In genomic region chr16:67661864-67662652, GRCh38 we compare ENCODE assay signal across 11 cellular contexts. TPM values are rescaled to one million over a fixed set of nuclear protein-coding genes. Genes with fewer than 3 reads are reported as not detected.
DNase-seq lines count a peak whose midpoint lies in the region; ATAC-seq and TF ChIP-seq lines count a peak whose summit lies in the region.
"Had no signal": no experiment of that assay in that cellular context is flagged by ENCODE, and none has a peak within 500 bp of the region (broad histone marks: within the 10 kb centered on the region; RNA-seq: fewer than 3 reads in every experiment).

No MANE protein-coding gene starts in this region.

- H3K4me1 Mint-ChIP-seq in GM23338: peaks cover 18% of the 10 kb centered on the region
- H3K4me1 Mint-ChIP-seq in activated T-helper 2 cell treated with anti-CD3 and anti-CD28 coated beads, Interferon-gamma antibody, Interleukin-2, Interleukin-4, amounts not matched to agents 10 μg/mL and 5 μg/mL and 100 μg/mL, durations not matched to agents 14 hours and 24 hours and 36 hours (ENCODE audit: low read depth): peaks cover 17% of the 10 kb centered on the region
- peaks cover 16% of the 10 kb centered on the region for H3K4me1 Mint-ChIP-seq in mesothelial cell of epicardium

- no peaks in the 10 kb centered on the region; the same call in 1 of the 2 replicates for H3K4me1 ChIP-seq in BE2C
- peaks cover 8% of the 10 kb centered on the region; the same call in 1 of the 2 replicates for H3K4me1 ChIP-seq in GM23338 (ENCODE audit: insufficient read depth)

- no peak for ATAC-seq in GM23338
- no peak for ATAC-seq in GM19328 (IDR thresholded peaks at IDR 0.05; ENCODE audit: unreplicated experiment)

- no peaks in the 10 kb centered on the region for H3K9me3 ChIP-seq in BE2C
- H3K9me3 ChIP-seq: SK-N-SH had no signal

- intact Hi-C loops in activated T-helper 2 cell treated with anti-CD3 and anti-CD28 coated beads, Interferon-gamma antibody, Interleukin-2, Interleukin-4, amounts not matched to agents 10 μg/mL and 5 μg/mL and 100 μg/mL, durations not matched to agents 14 hours and 24 hours and 36 hours (cut with micrococcal nuclease): loop anchor here (2.0 to 5.0 kb wide), 5 partner anchors 17 to 415 kb away; partner anchors contain the start of genes CARMIL2, CENPT, FHOD1 and NUTF2

- peaks cover 27% of the 10 kb centered on the region for H3F3A ChIP-seq in GM23338 (replicated peaks; ENCODE audit: low read depth)

- no peaks in the 10 kb centered on the region; the same call in 2 of the 3 replicates for H3K9me3 Mint-ChIP-seq in GM23338
- no peaks in the 10 kb centered on the region for H3K9me3 Mint-ChIP-seq in activated T-helper 2 cell treated with anti-CD3 and anti-CD28 coated beads, Interferon-gamma antibody, Interleukin-2, Interleukin-4, amounts not matched to agents 10 μg/mL and 5 μg/mL and 100 μg/mL, durations not matched to agents 14 hours and 24 hours and 36 hours
- H3K9me3 Mint-ChIP-seq in mesothelial cell of epicardium: no peaks in the 10 kb centered on the region

- H3K36me3 ChIP-seq in BE2C: no peaks in the 10 kb centered on the region; the same call in 1 of the 2 replicates
- H3K36me3 ChIP-seq in GM23338 (ENCODE audit: insufficient read depth): no peaks in the 10 kb centered on the region

- H3K4me2 ChIP-seq in GM23338: peak overlapping the region; percentile 94

- no peak overlapping the region for H2AFZ ChIP-seq in GM23338

- TF ChIP-seq CTCF in BE2C (IDR thresholded peaks at IDR 0.05; ENCODE audit: low read depth, low read length) (no peak), GM23338 (conservative IDR thresholded peaks at IDR 0.05; ENCODE audit: low read depth in 2 of 2) (no peak), mesothelial cell of epicardium (IDR thresholded peaks at IDR 0.05; ENCODE audit: unreplicated experiment) (no peak)

- H4K20me1 ChIP-seq in GM23338 (replicated peaks; ENCODE audit: insufficient read depth): peaks cover 5% of the 10 kb centered on the region; the same call in 1 of the 2 replicates

- H3K27me3 Mint-ChIP-seq in GM23338 (ENCODE audit: insufficient read depth, low read depth, poor library complexity): peaks cover 28% of the 10 kb centered on the region
- no peaks in the 10 kb centered on the region for H3K27me3 Mint-ChIP-seq in activated T-helper 2 cell treated with anti-CD3 and anti-CD28 coated beads, Interferon-gamma antibody, Interleukin-2, Interleukin-4, amounts not matched to agents 10 μg/mL and 5 μg/mL and 100 μg/mL, durations not matched to agents 14 hours and 24 hours and 36 hours (ENCODE audit: low read depth)
- no peaks in the 10 kb centered on the region for H3K27me3 Mint-ChIP-seq in mesothelial cell of epicardium (ENCODE audit: low read depth)

- peak overlapping the region; percentile 86 for H3K4me3 Mint-ChIP-seq in GM23338
- peak overlapping the region; percentile 89 for H3K4me3 Mint-ChIP-seq in activated T-helper 2 cell treated with anti-CD3 and anti-CD28 coated beads, Interferon-gamma antibody, Interleukin-2, Interleukin-4, amounts not matched to agents 10 μg/mL and 5 μg/mL and 100 μg/mL, durations not matched to agents 14 hours and 24 hours and 36 hours (ENCODE audit: low read depth)
- peak overlapping the region; percentile 79 for H3K4me3 Mint-ChIP-seq in mesothelial cell of epicardium

- H3K36me3 Mint-ChIP-seq in GM23338 (ENCODE audit: low read depth) (peaks cover 3% of the 10 kb centered on the region), mesothelial cell of epicardium (peaks cover 2% of the 10 kb centered on the region)
- peaks cover 22% of the 10 kb centered on the region for H3K36me3 Mint-ChIP-seq in activated T-helper 2 cell treated with anti-CD3 and anti-CD28 coated beads, Interferon-gamma antibody, Interleukin-2, Interleukin-4, amounts not matched to agents 10 μg/mL and 5 μg/mL and 100 μg/mL, durations not matched to agents 14 hours and 24 hours and 36 hours (ENCODE audit: low read depth)

- DNase-seq in BE2C (peak; percentile 17), GM23338 (ENCODE audit: low spot score) (no peak), mesothelial cell of epicardium (ENCODE audit: low spot score in 2 of 2, unreplicated experiment in 2 of 2) (no peak), NCI-H2227 treated with DMSO at 0.1 percent for 48 hours (lab: John Stamatoyannopoulos, UW) (no peak), HCEC 1CT (no peak), NCI-H187 (lab: John Stamatoyannopoulos, UW) (no peak)
- no peak for DNase-seq in activated T-helper 2 cell treated with anti-CD3 and anti-CD28 coated beads, Interferon-gamma antibody, Interleukin-2, Interleukin-4, amounts not matched to agents 10 μg/mL and 5 μg/mL and 100 μg/mL, durations not matched to agents 14 hours and 24 hours and 36 hours (ENCODE audit: low spot score)
- DNase-seq: COR-L47, NCI-H1048 had no signal

- H3K27ac ChIP-seq in GM23338 (ENCODE audit: low read depth): no peak overlapping the region

- H3K27ac Mint-ChIP-seq in GM23338 (no peak overlapping the region), mesothelial cell of epicardium (no peak overlapping the region)
- no peak overlapping the region for H3K27ac Mint-ChIP-seq in activated T-helper 2 cell treated with anti-CD3 and anti-CD28 coated beads, Interferon-gamma antibody, Interleukin-2, Interleukin-4, amounts not matched to agents 10 μg/mL and 5 μg/mL and 100 μg/mL, durations not matched to agents 14 hours and 24 hours and 36 hours

- H3K4me3 ChIP-seq in BE2C (ENCODE audit: low read depth, low read length): no peak overlapping the region
- peak overlapping the region; percentile 99 for H3K4me3 ChIP-seq in GM23338

- H3K9me2 ChIP-seq in GM23338 (ENCODE audit: insufficient read depth): no peaks in the 10 kb centered on the region
- H3K9me2 ChIP-seq: SK-N-SH had no signal

- H3K79me2 ChIP-seq in GM23338 (replicated peaks; ENCODE audit: insufficient read depth): no peaks in the 10 kb centered on the region

- no peaks in the 10 kb centered on the region for H3K27me3 ChIP-seq in BE2C
- peaks cover 7% of the 10 kb centered on the region for H3K27me3 ChIP-seq in GM23338 (ENCODE audit: insufficient read depth)

RNA-seq across cellular contexts. Expression of gene PARD6A, which starts 1.3 kb away (rescaled TPM):
- 83.9 TPM for polyA plus RNA-seq in BE2C (2012; ENCODE audit: insufficient read depth, insufficient read length, low read depth)
- 15.1 and 15.7 TPM in 2 replicates for total RNA-seq in GM23338 (2014; rRNA removed; shearing (Covaris generic))
- polyA plus RNA-seq in GM23338 (2016; fragmentation: Nextera tagmentation; extraction: Ambion mirVana): 9.1 and 11.1 TPM in 2 replicates
- total RNA-seq in activated T-helper 2 cell treated with anti-CD3 and anti-CD28 coated beads, Interferon-gamma antibody, Interleukin-2, Interleukin-4, amounts not matched to agents 10 μg/mL and 5 μg/mL and 100 μg/mL, durations not matched to agents 14 hours and 24 hours and 36 hours: 10.7 and 11.5 TPM in 2 replicates
- total RNA-seq in mesothelial cell of epicardium: 1.9 to 2.2 TPM (median 1.9 TPM) in 3 replicates

RNA-seq across cellular contexts. Expression of gene ACD, which starts 2.0 kb away (rescaled TPM):
- 88.4 TPM for polyA plus RNA-seq in BE2C (2012; ENCODE audit: insufficient read depth, insufficient read length, low read depth)
- 51.7 and 56.9 TPM in 2 replicates for total RNA-seq in GM23338 (2014; rRNA removed; shearing (Covaris generic))
- 38.7 and 41.3 TPM in 2 replicates for polyA plus RNA-seq in GM23338 (2016; fragmentation: Nextera tagmentation; extraction: Ambion mirVana)
- 48.9 and 57.4 TPM in 2 replicates for total RNA-seq in activated T-helper 2 cell treated with anti-CD3 and anti-CD28 coated beads, Interferon-gamma antibody, Interleukin-2, Interleukin-4, amounts not matched to agents 10 μg/mL and 5 μg/mL and 100 μg/mL, durations not matched to agents 14 hours and 24 hours and 36 hours
- 24.5 to 27.9 TPM (median 25.8 TPM) in 3 replicates for total RNA-seq in mesothelial cell of epicardium

RNA-seq across cellular contexts. Expression of gene ENKD1, which starts 4.5 kb away (rescaled TPM):
- 56.8 TPM for polyA plus RNA-seq in BE2C (2012; ENCODE audit: insufficient read depth, insufficient read length, low read depth)
- total RNA-seq in GM23338 (2014; rRNA removed; shearing (Covaris generic)): 10.2 and 11.6 TPM in 2 replicates
- 10.1 and 11.8 TPM in 2 replicates for polyA plus RNA-seq in GM23338 (2016; fragmentation: Nextera tagmentation; extraction: Ambion mirVana)
- 8.1 and 9.2 TPM in 2 replicates for total RNA-seq in activated T-helper 2 cell treated with anti-CD3 and anti-CD28 coated beads, Interferon-gamma antibody, Interleukin-2, Interleukin-4, amounts not matched to agents 10 μg/mL and 5 μg/mL and 100 μg/mL, durations not matched to agents 14 hours and 24 hours and 36 hours
- total RNA-seq in mesothelial cell of epicardium: 11.7 to 13.0 TPM (median 12.8 TPM) in 3 replicates

RNA-seq across cellular contexts. Expression of gene C16orf86, which starts 4.6 kb away (rescaled TPM):
- polyA plus RNA-seq in BE2C (2012; ENCODE audit: insufficient read depth, insufficient read length, low read depth): 12.9 TPM
- total RNA-seq in GM23338 (2014; rRNA removed; shearing (Covaris generic)): 0.87 and 8.2 TPM in 2 replicates
- polyA plus RNA-seq in GM23338 (2016; fragmentation: Nextera tagmentation; extraction: Ambion mirVana): 0.90 and 1.1 TPM in 2 replicates
- total RNA-seq in activated T-helper 2 cell treated with anti-CD3 and anti-CD28 coated beads, Interferon-gamma antibody, Interleukin-2, Interleukin-4, amounts not matched to agents 10 μg/mL and 5 μg/mL and 100 μg/mL, durations not matched to agents 14 hours and 24 hours and 36 hours: 1.4 and 1.8 TPM in 2 replicates
- total RNA-seq in mesothelial cell of epicardium: 1.2 to 2.0 TPM (median 1.8 TPM) in 3 replicates

RNA-seq across cellular contexts. Expression of gene CARMIL2, which starts 17.1 kb away (rescaled TPM):
- polyA plus RNA-seq in BE2C (2012; ENCODE audit: insufficient read depth, insufficient read length, low read depth): 89.7 TPM
- 14.0 and 17.4 TPM in 2 replicates for total RNA-seq in GM23338 (2014; rRNA removed; shearing (Covaris generic))
- polyA plus RNA-seq in GM23338 (2016; fragmentation: Nextera tagmentation; extraction: Ambion mirVana): 17.4 and 23.4 TPM in 2 replicates
- 197 and 206 TPM in 2 replicates for total RNA-seq in activated T-helper 2 cell treated with anti-CD3 and anti-CD28 coated beads, Interferon-gamma antibody, Interleukin-2, Interleukin-4, amounts not matched to agents 10 μg/mL and 5 μg/mL and 100 μg/mL, durations not matched to agents 14 hours and 24 hours and 36 hours
- total RNA-seq in mesothelial cell of epicardium: 6.7 to 10.2 TPM (median 8.0 TPM) in 3 replicates
